In genomic region chr15:65651831-65652749, GRCh38 we compare ENCODE assay signal across 18 cellular contexts. TPM values are rescaled to one million over a fixed set of nuclear protein-coding genes. Genes with fewer than 3 reads are reported as not detected.
DNase-seq lines count a peak whose midpoint lies in the region; ATAC-seq and TF ChIP-seq lines count a peak whose summit lies in the region.
"Had no signal": no experiment of that assay in that cellular context is flagged by ENCODE, and none has a peak within 500 bp of the region (broad histone marks: within the 10 kb centered on the region; RNA-seq: fewer than 3 reads in every experiment).

No MANE protein-coding gene starts in this region.

- 56% methylated on average over 11 of the region's 11 CpGs for WGBS in prostate gland

- peak overlapping the region in 1 of 2 donors; percentile 22 for H3K27ac ChIP-seq in prostate gland
- H3K27ac ChIP-seq: BLaER1, cardiac muscle cell, HL-60 had no signal

- H3K9me3 ChIP-seq in prostate gland: no peaks in the 10 kb centered on the region
- H3K9me3 ChIP-seq: BLaER1, SK-N-SH had no signal

- H3K4me1 ChIP-seq in prostate gland (replicated peaks): no peaks in the 10 kb centered on the region
- H3K4me1 ChIP-seq: BLaER1 had no signal

- peaks cover 2% of the 10 kb centered on the region for H3K36me3 Mint-ChIP-seq in activated naive CD4-positive, alpha-beta T cell treated with anti-CD3 and anti-CD28 coated beads for 36 hours (ENCODE audit: low read depth)
- H3K36me3 Mint-ChIP-seq in activated naive CD4-positive, alpha-beta T cell treated with anti-CD3 and anti-CD28 coated beads, Interleukin-2, amount 50 U/mL, for 72 hours: no peaks in the 10 kb centered on the region
- H3K36me3 Mint-ChIP-seq: type B pancreatic cell had no signal

- intact Hi-C loops in activated naive CD4-positive, alpha-beta T cell treated with anti-CD3 and anti-CD28 coated beads for 36 hours (cut with micrococcal nuclease): loop anchor here (5.0 kb wide), 1 partner anchor 290 kb away; no protein-coding TSS in a partner anchor
- intact Hi-C loops in prostate gland (cut with DNase I): no loop called here

- no peak for ATAC-seq in activated naive CD4-positive, alpha-beta T cell treated with anti-CD3 and anti-CD28 coated beads, Interleukin-2, amount 50 U/mL, for 72 hours
- ATAC-seq in HG02763 (IDR thresholded peaks at IDR 0.05; ENCODE audit: unreplicated experiment) (no peak), GM19452 (IDR thresholded peaks at IDR 0.05; ENCODE audit: unreplicated experiment) (no peak)
- ATAC-seq: left lobe of liver, sciatic nerve had no signal

- TF ChIP-seq CTCF in prostate gland (IDR thresholded peaks at IDR 0.05): no peak

- TF ChIP-seq POLR2A in GM19193 (IDR thresholded peaks at IDR 0.05; ENCODE audit: extremely low read depth, insufficient read depth, insufficient read length): peak; percentile 27
- TF ChIP-seq POLR2A in prostate gland (IDR thresholded peaks at IDR 0.05): no peak

- no peaks in the 10 kb centered on the region for H3K27me3 Mint-ChIP-seq in activated naive CD4-positive, alpha-beta T cell treated with anti-CD3 and anti-CD28 coated beads for 36 hours (ENCODE audit: low read depth)
- H3K27me3 Mint-ChIP-seq: type B pancreatic cell had no signal

- no peak for DNase-seq in activated naive CD4-positive, alpha-beta T cell treated with anti-CD3 and anti-CD28 coated beads for 36 hours
- no peak for DNase-seq in activated naive CD4-positive, alpha-beta T cell treated with anti-CD3 and anti-CD28 coated beads, Interleukin-2, amount 50 U/mL, for 72 hours (ENCODE audit: low spot score in 2 of 2)
- DNase-seq in cerebellar cortex (ENCODE audit: low spot score): peak; percentile 65
- DNase-seq in prostate gland (ENCODE audit: low spot score): peak; percentile 30
- no peak for DNase-seq in inferior parietal cortex (ENCODE audit: extremely low spot score)
- DNase-seq: activated CD4-positive, CD25-positive, alpha-beta regulatory T cell; amniotic stem cell; SK-N-SH; stimulated activated naive CD4-positive, alpha-beta T cell treated with Interleukin-2 at 50 U/mL for 16 hours had no signal

- H3K36me3 ChIP-seq in prostate gland: no peaks in the 10 kb centered on the region
- H3K36me3 ChIP-seq: cardiac muscle cell had no signal

- no peaks in the 10 kb centered on the region for H3K9me3 Mint-ChIP-seq in activated naive CD4-positive, alpha-beta T cell treated with anti-CD3 and anti-CD28 coated beads for 36 hours
- no peaks in the 10 kb centered on the region for H3K9me3 Mint-ChIP-seq in activated naive CD4-positive, alpha-beta T cell treated with anti-CD3 and anti-CD28 coated beads, Interleukin-2, amount 50 U/mL, for 72 hours
- H3K9me3 Mint-ChIP-seq: type B pancreatic cell had no signal

- CTCF ChIA-PET in activated naive CD4-positive, alpha-beta T cell treated with anti-CD3 and anti-CD28 coated beads for 36 hours (lab: Charles Lee): interaction anchor here (0.6 to 1.9 kb wide), 4 partner anchors 8 to 22 kb away, joined by 3 to 6 read pairs (median 4); no protein-coding TSS in a partner anchor

- no peak overlapping the region for H3K4me3 ChIP-seq in prostate gland
- H3K4me3 ChIP-seq: BLaER1, cardiac muscle cell had no signal

- H3K27ac Mint-ChIP-seq in activated naive CD4-positive, alpha-beta T cell treated with anti-CD3 and anti-CD28 coated beads for 36 hours: peak overlapping the region; percentile 36
- H3K27ac Mint-ChIP-seq in activated naive CD4-positive, alpha-beta T cell treated with anti-CD3 and anti-CD28 coated beads, Interleukin-2, amount 50 U/mL, for 72 hours: peak overlapping the region in 1 of 2 donors; percentile 60
- H3K27ac Mint-ChIP-seq: type B pancreatic cell had no signal

- H3K4me1 Mint-ChIP-seq in activated naive CD4-positive, alpha-beta T cell treated with anti-CD3 and anti-CD28 coated beads for 36 hours (ENCODE audit: low read depth): no peaks in the 10 kb centered on the region

- H3K4me3 Mint-ChIP-seq in activated naive CD4-positive, alpha-beta T cell treated with anti-CD3 and anti-CD28 coated beads for 36 hours: no peak overlapping the region
- H3K4me3 Mint-ChIP-seq: type B pancreatic cell had no signal

- H3K27me3 ChIP-seq in prostate gland (replicated peaks; ENCODE audit: insufficient read depth): no peaks in the 10 kb centered on the region
- H3K27me3 ChIP-seq: BLaER1, cardiac muscle cell had no signal

RNA-seq across cellular contexts. Expression of gene SLC24A1, which starts 30.4 kb away (rescaled TPM):
- total RNA-seq in activated naive CD4-positive, alpha-beta T cell treated with anti-CD3 and anti-CD28 coated beads for 36 hours: 10 to 100 TPM; 10.7 to 12.4 TPM
- total RNA-seq in activated naive CD4-positive, alpha-beta T cell treated with anti-CD3 and anti-CD28 coated beads, Interleukin-2, amount 50 U/mL, for 72 hours: 10 to 100 TPM in 1 of 2 donors, 1 to 10 TPM in 1; 6.4 to 11.0 TPM
- total RNA-seq in prostate gland: 10 to 100 TPM in 1 of 2 donors, 1 to 10 TPM in 1; 8.9 to 14.5 TPM

RNA-seq across cellular contexts. Expression of gene INTS14, which starts 41.2 kb away (rescaled TPM):
- 10 to 100 TPM; 41.2 to 43.4 TPM for total RNA-seq in activated naive CD4-positive, alpha-beta T cell treated with anti-CD3 and anti-CD28 coated beads for 36 hours
- 10 to 100 TPM; 48.5 to 55.4 TPM for total RNA-seq in activated naive CD4-positive, alpha-beta T cell treated with anti-CD3 and anti-CD28 coated beads, Interleukin-2, amount 50 U/mL, for 72 hours
- 10 to 100 TPM; 39.4 to 55.2 TPM for total RNA-seq in prostate gland

Comparison
In these comparisons a context has a peak if more than half of its experiments do, and no peak if none do; other contexts are left out.
1. DNase-seq: peak in cerebellar cortex (single experiment) and prostate gland (single experiment); none in activated naive CD4-positive, alpha-beta T cell treated with anti-CD3 and anti-CD28 coated beads for 36 hours (single experiment), activated naive CD4-positive, alpha-beta T cell treated with anti-CD3 and anti-CD28 coated beads, Interleukin-2, amount 50 U/mL, for 72 hours (0 of 2) and inferior parietal cortex (single experiment).